9 cellular contexts compared by ENCODE assay signal in genomic region chr7:64187408-64187807, GRCh38. TPM values are rescaled to one million over a fixed set of nuclear protein-coding genes. Genes with fewer than 3 reads are reported as not detected.
"Had no signal": no experiment of that assay in that cellular context is flagged by ENCODE, and none has a peak within 500 bp of the region (broad histone marks: within the 10 kb centered on the region; RNA-seq: fewer than 3 reads in every experiment).

No MANE protein-coding gene starts in this region.

- DNase-seq: GDM1, GF-D8 had no signal

- FAIRE-seq: G401.6, GM12878, GM12891, GM12892, GM18507, GM19239 had no signal

- H3K4me3 ChIP-seq: GM12878 had no signal

- ATAC-seq: GM12878 had no signal

RNA-seq across cellular contexts. Expression of gene ZNF735, which starts 19.6 kb away (rescaled TPM):
- total RNA-seq: G401, GM12878 had no signal
- polyA plus RNA-seq: GM12878 had no signal

RNA-seq across cellular contexts. Expression of gene ZNF679, which starts 40.9 kb away (rescaled TPM):
- total RNA-seq: G401, GM12878 had no signal
- polyA plus RNA-seq: GM12878 had no signal
